Comparison of ENCODE assay signal across 21 cellular contexts in genomic region chr4:20995591-20995990, GRCh38.
"Had no signal": no experiment of that assay in that cellular context is flagged by ENCODE, and none has a peak within 500 bp of the region (broad histone marks: within the 10 kb centered on the region; RNA-seq: fewer than 3 reads in every experiment).

No MANE protein-coding gene starts in this region.

- FAIRE-seq: islet of Langerhans had no signal

- H3K4me1 ChIP-seq: left lung, tibial nerve, upper lobe of left lung, vagina had no signal

- H3K4me3 ChIP-seq: left lung, lung, ovary, skin epidermis, tibial nerve, upper lobe of left lung, vagina had no signal

- DNase-seq: hypothalamus; immature natural killer cell; left cardiac atrium; left lung; mesendoderm; naive thymus-derived CD4-positive, alpha-beta T cell; ovary; right cardiac atrium; stimulated activated CD4-positive, alpha-beta T cell treated with anti-CD3 and anti-CD28 coated beads, Interleukin-12 subunit alpha, Interleukin-12 subunit beta, amount 100 ng/mL, for 4 hours; stimulated activated CD4-positive, alpha-beta T cell treated with anti-CD3 and anti-CD28 coated beads, Interleukin-15, amount 100 ng/mL, for 24 hours; stimulated activated CD4-positive, alpha-beta T cell treated with anti-CD3 and anti-CD28 coated beads, Interleukin-2, amount 100 ng/mL, for 24 hours; stimulated activated CD4-positive, alpha-beta T cell treated with anti-CD3 and anti-CD28 coated beads, Interleukin-4, amount 100 ng/mL, for 1 hour; stimulated activated naive B cell treated with anti-CD40 and anti-IgM and Interleukin-4, amounts not matched to agents 10 μg/mL and 1 μg/mL and 100 μg/mL, for 72 hours; upper lobe of left lung had no signal

- ATAC-seq: left cardiac atrium; left lung; naive thymus-derived CD4-positive, alpha-beta T cell; natural killer cell treated with Interleukin-12 subunit alpha and Interleukin-12 subunit beta and Interleukin-15 and Interleukin-18, amount 100 ng/mL, for 72 hours; right cardiac atrium; sciatic nerve; stimulated activated naive B cell treated with anti-CD40 and anti-IgM and Interleukin-4, amounts not matched to agents 10 μg/mL and 1 μg/mL and 100 μg/mL, for 72 hours had no signal

- H3K27me3 ChIP-seq: left lung, ovary, tibial nerve, upper lobe of left lung, vagina had no signal

- H3K27ac ChIP-seq: left lung, ovary, skin epidermis, tibial nerve, upper lobe of left lung, vagina had no signal

- H3K9me3 ChIP-seq: ovary, vagina had no signal

- H3K36me3 ChIP-seq: left lung, ovary, tibial nerve, upper lobe of left lung, vagina had no signal
